ENCODE assay signal across 34 cellular contexts in genomic region chr5:170697031-170697430, GRCh38.
"Had no signal": no experiment of that assay in that cellular context is flagged by ENCODE, and none has a peak within 500 bp of the region (broad histone marks: within the 10 kb centered on the region; RNA-seq: fewer than 3 reads in every experiment).

No MANE protein-coding gene starts in this region.

- DNase-seq: Karpas-422, Kasumi-1, MG63, MM.1S, MV-4-11, NCI-H1048, NCI-H1092, NCI-H1092 treated with DMSO at 0.1 percent for 48 hours, NCI-H1105, NCI-H1105 treated with DMSO at 0.1 percent for 48 hours, NCI-H1417, NCI-H1417 treated with DMSO at 0.1 percent for 48 hours, NCI-H1436, NCI-H1436 treated with DMSO at 0.1 percent for 48 hours, NCI-H146, NCI-H1694, NCI-H1694 treated with DMSO at 0.1 percent for 48 hours, NCI-H187, NCI-H187 treated with DMSO at 0.1 percent for 48 hours, NCI-H1930, NCI-H2029, NCI-H2029 treated with DMSO at 0.1 percent for 48 hours, NCI-H2081, NCI-H2081 treated with DMSO at 0.1 percent for 48 hours, NCI-H2107, NCI-H2171, NCI-H2171 treated with DMSO at 0.1 percent for 48 hours, NCI-H2227 treated with DMSO at 0.1 percent for 48 hours, NCI-H226, NCI-H345, NCI-H446, NCI-H446 treated with DMSO at 0.1 percent for 48 hours, NCI-H510A had no signal

- H3K27ac ChIP-seq: KMS-11 had no signal

- H3K36me3 ChIP-seq: MG63 had no signal

- H3K9me3 ChIP-seq: MG63 had no signal

- H3K4me3 ChIP-seq: MG63 had no signal
